Comparison of ENCODE assay signal across 10 cellular contexts in the genomic region with DNA sequence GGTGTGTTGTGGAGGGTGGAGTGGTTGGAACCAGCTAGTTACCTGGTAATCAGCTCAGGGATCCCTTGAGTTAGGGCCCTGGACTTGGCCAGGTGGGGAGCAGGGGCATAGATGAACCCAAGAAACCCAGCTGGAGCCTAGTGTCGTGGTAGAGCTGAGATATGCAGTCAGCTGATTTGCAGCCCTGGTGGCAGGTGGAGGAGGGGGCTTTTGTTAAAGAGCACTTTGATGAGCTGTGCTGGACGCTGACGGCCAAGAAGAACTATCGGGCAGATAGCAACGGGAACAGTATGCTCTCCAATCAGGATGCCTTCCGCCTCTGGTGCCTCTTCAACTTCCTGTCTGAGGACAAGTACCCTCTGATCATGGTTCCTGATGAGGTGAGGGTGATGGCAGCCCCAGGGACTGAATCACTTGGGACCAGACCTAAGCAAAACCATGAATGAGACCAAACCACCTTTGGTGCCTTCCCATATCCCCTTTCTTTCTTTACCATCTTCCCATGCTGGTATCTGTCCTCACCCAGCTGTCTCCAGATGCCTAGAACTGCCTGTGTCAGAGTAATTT. TPM values are rescaled to one million over a fixed set of nuclear protein-coding genes. Genes with fewer than 3 reads are reported as not detected.
DNase-seq lines count a peak whose midpoint lies in the region; TF ChIP-seq lines count a peak whose summit lies in the region.
"Had no signal": no experiment of that assay in that cellular context is flagged by ENCODE, and none has a peak within 500 bp of the region (broad histone marks: within the 10 kb centered on the region; RNA-seq: fewer than 3 reads in every experiment).

No MANE protein-coding gene starts in this region.

- peak; percentile 67 for DNase-seq in activated CD8-positive, alpha-beta memory T cell treated with anti-CD3 and anti-CD28 coated beads for 24 hours
- no peak for DNase-seq in activated CD8-positive, alpha-beta memory T cell treated with anti-CD3 and anti-CD28 coated beads, Interleukin-2, amount 50 U/mL, for 4 hours
- DNase-seq in Peyer's patch (peak in 1 of 3 donors; percentile 49), spleen (peak; percentile 72), hepatic stellate cell (ENCODE audit: low spot score) (no peak), amniotic stem cell (lab: John Stamatoyannopoulos, UW) (no peak), glomerular visceral epithelial cell (ENCODE audit: extremely low spot score) (no peak)
- peak; percentile 20 for DNase-seq in central memory CD4-positive, alpha-beta T cell
- DNase-seq: GM23248, NCI-H1092 treated with DMSO at 0.1 percent for 48 hours had no signal

- H3K27me3 ChIP-seq in Peyer's patch (no peaks in the 10 kb centered on the region), spleen (replicated peaks in 1 of 7) (no peaks in the 10 kb centered on the region)

- H3K9me3 ChIP-seq in Peyer's patch = no peaks in the 10 kb centered on the region
- H3K9me3 ChIP-seq in spleen = no peaks in the 10 kb centered on the region

- 45 to 74% (median 53%) methylated on average over 6 of the region's 6 CpGs for WGBS in spleen, 5 donors

- peaks cover 0 to 5% (median 0%) of the 10 kb centered on the region in 3 donors for H3K36me3 ChIP-seq in Peyer's patch
- H3K36me3 ChIP-seq in spleen = peaks cover 0 to 64% (median 4%) of the 10 kb centered on the region in 6 donors

- peak overlapping the region; percentile 70 to 84 (median 79) for H3K27ac ChIP-seq in Peyer's patch
- H3K27ac ChIP-seq in spleen = peak overlapping the region; percentile 41 to 92 (median 84)
- H3K27ac ChIP-seq: GM23248 had no signal

- TF ChIP-seq POLR2A in Peyer's patch (IDR thresholded peaks at IDR 0.05) = no peak
- no peak for TF ChIP-seq POLR2A in spleen (IDR thresholded peaks at IDR 0.05)

- H3K4me3 ChIP-seq in Peyer's patch (no peak overlapping the region), spleen (peak overlapping the region in 1 of 8 donors; percentile 57)
- H3K4me3 ChIP-seq: GM23248 had no signal

- intact Hi-C loops in spleen (cut with DNase I; ENCODE audit: low total_unique reads) = no loop called here

- H3K4me1 ChIP-seq in Peyer's patch (peaks cover 0 to 20% (median 14%) of the 10 kb centered on the region in 4 donors), spleen (peaks cover 25 to 99% (median 50%) of the 10 kb centered on the region in 6 donors)

- TF ChIP-seq CTCF in Peyer's patch (IDR thresholded peaks at IDR 0.05) (no peak), spleen (IDR thresholded peaks at IDR 0.05 in 8 of 11, conservative IDR thresholded peaks at IDR 0.05 in 3 of 11) (no peak)

RNA-seq across cellular contexts. Expression of gene DEF6, which starts 12.7 kb away (rescaled TPM):
- total RNA-seq in Peyer's patch (10 to 100 TPM; 11.0 to 85.8 (median 21.5) TPM), spleen (10 to 100 TPM; 57.9 to 89.0 (median 72.1) TPM)
- polyA plus RNA-seq in spleen = 100 to 1,000 TPM in 1 of 3 donors, 10 to 100 TPM in 2; 63.2 to 132 (median 74.3) TPM

RNA-seq across cellular contexts. Expression of gene PPARD, which starts 32.0 kb away (rescaled TPM):
- total RNA-seq in Peyer's patch (10 to 100 TPM; 24.8 to 67.9 (median 45.4) TPM), spleen (10 to 100 TPM; 24.5 to 37.4 (median 34.9) TPM)
- 10 to 100 TPM in 2 of 3 donors, 1 to 10 TPM in 1; 9.4 to 16.8 (median 12.7) TPM for polyA plus RNA-seq in spleen

RNA-seq across cellular contexts. Expression of gene ZNF76, which starts 50.8 kb away (rescaled TPM):
- 100 to 1,000 TPM in 1 of 4 donors, 10 to 100 TPM in 3; 26.3 to 182 (median 54.8) TPM for total RNA-seq in Peyer's patch
- 10 to 100 TPM; 51.6 to 80.0 (median 60.9) TPM for total RNA-seq in spleen
- polyA plus RNA-seq in spleen = 10 to 100 TPM; 25.6 to 54.9 (median 40.9) TPM

Comparison
In these comparisons a context has a peak if more than half of its experiments do, and no peak if none do; other contexts are left out.
1. DNase-seq: peak in activated CD8-positive, alpha-beta memory T cell treated with anti-CD3 and anti-CD28 coated beads for 24 hours (single experiment), central memory CD4-positive, alpha-beta T cell (single experiment) and spleen (single experiment); none in activated CD8-positive, alpha-beta memory T cell treated with anti-CD3 and anti-CD28 coated beads, Interleukin-2, amount 50 U/mL, for 4 hours (single experiment), hepatic stellate cell (single experiment), amniotic stem cell (single experiment) and glomerular visceral epithelial cell (single experiment).